14 cellular contexts compared by ENCODE assay signal in genomic region chr3:172260381-172260780, GRCh38.
DNase-seq lines count a peak whose midpoint lies in the region; ATAC-seq lines count a peak whose summit lies in the region.
"Had no signal": no experiment of that assay in that cellular context is flagged by ENCODE, and none has a peak within 500 bp of the region (broad histone marks: within the 10 kb centered on the region; RNA-seq: fewer than 3 reads in every experiment).

No MANE protein-coding gene starts in this region.

- H3K36me3 Mint-ChIP-seq in activated T-helper 17 cell treated with anti-CD3 and anti-CD28 coated beads, Interleukin-2, amount 50 U/mL, for 72 hours (ENCODE audit: low read depth): peaks cover 54% of the 10 kb centered on the region

- no peak overlapping the region for H3K4me3 Mint-ChIP-seq in activated T-helper 17 cell treated with anti-CD3 and anti-CD28 coated beads, Interleukin-2, amount 50 U/mL, for 72 hours
- H3K4me3 Mint-ChIP-seq: activated CD4-positive, alpha-beta memory T cell treated with anti-CD3 and anti-CD28 coated beads for 36 hours; activated naive CD4-positive, alpha-beta T cell treated with anti-CD3 and anti-CD28 coated beads, Interleukin-2, amount 50 U/mL, for 24 hours; CD4-positive, alpha-beta T cell; T-helper 2 cell treated with Interferon-gamma antibody and Interleukin-4, amounts not matched to agents 5 μg/mL and 100 μg/mL, for 36 hours had no signal

- H3K27ac Mint-ChIP-seq in activated T-helper 17 cell treated with anti-CD3 and anti-CD28 coated beads, Interleukin-2, amount 50 U/mL, for 72 hours: no peak overlapping the region
- H3K27ac Mint-ChIP-seq: activated CD4-positive, alpha-beta memory T cell treated with anti-CD3 and anti-CD28 coated beads for 36 hours; activated naive CD4-positive, alpha-beta T cell treated with anti-CD3 and anti-CD28 coated beads, Interleukin-2, amount 50 U/mL, for 24 hours; CD4-positive, alpha-beta T cell; T-helper 2 cell treated with Interferon-gamma antibody and Interleukin-4, amounts not matched to agents 5 μg/mL and 100 μg/mL, for 36 hours had no signal

- H3K9me3 ChIP-seq in stomach smooth muscle (ENCODE audit: control insufficient read depth in 2 of 2, low read length in 2 of 2): no peaks in the 10 kb centered on the region

- H3K27me3 ChIP-seq in stomach smooth muscle (ENCODE audit: control insufficient read depth in 1 of 2, insufficient read depth in 2 of 2, low read length in 2 of 2): no peaks in the 10 kb centered on the region

- H3K27ac ChIP-seq in stomach smooth muscle (ENCODE audit: low read length): peak overlapping the region; percentile 24

- H3K4me1 Mint-ChIP-seq in activated T-helper 17 cell treated with anti-CD3 and anti-CD28 coated beads, Interleukin-2, amount 50 U/mL, for 72 hours: no peaks in the 10 kb centered on the region
- H3K4me1 Mint-ChIP-seq: activated naive CD4-positive, alpha-beta T cell treated with anti-CD3 and anti-CD28 coated beads, Interleukin-2, amount 50 U/mL, for 24 hours had no signal

- no peaks in the 10 kb centered on the region for H3K27me3 Mint-ChIP-seq in activated T-helper 17 cell treated with anti-CD3 and anti-CD28 coated beads, Interleukin-2, amount 50 U/mL, for 72 hours
- H3K27me3 Mint-ChIP-seq: activated CD4-positive, alpha-beta memory T cell treated with anti-CD3 and anti-CD28 coated beads for 36 hours; activated naive CD4-positive, alpha-beta T cell treated with anti-CD3 and anti-CD28 coated beads, Interleukin-2, amount 50 U/mL, for 24 hours; CD4-positive, alpha-beta T cell had no signal

- peaks cover 0 to 4% of the 10 kb centered on the region in 2 donors for H3K36me3 ChIP-seq in stomach smooth muscle (ENCODE audit: control insufficient read depth in 2 of 2, insufficient read depth in 2 of 2, low read length in 2 of 2)

- no peak overlapping the region for H3K4me3 ChIP-seq in stomach smooth muscle (ENCODE audit: low read length in 2 of 2)

- peaks cover 20% of the 10 kb centered on the region for H3K4me1 ChIP-seq in stomach smooth muscle (ENCODE audit: control insufficient read depth, insufficient read depth, low read length)

- no peak for ATAC-seq in activated T-helper 17 cell treated with anti-CD3 and anti-CD28 coated beads, Interleukin-2, amount 50 U/mL, for 72 hours (replicated peaks)
- no peak for ATAC-seq in GM18511 (IDR thresholded peaks at IDR 0.05; ENCODE audit: unreplicated experiment)

- H3K9ac ChIP-seq in stomach smooth muscle (ENCODE audit: low read length in 2 of 2): no peak overlapping the region

- DNase-seq in GM03348 (ENCODE audit: low spot score) (peak; percentile 56), astrocyte of the hippocampus (ENCODE audit: low read depth, low spot score) (peak; percentile 67), iris pigment epithelial cell (ENCODE audit: low read depth) (peak; percentile 83), mucosa of gallbladder (ENCODE audit: low spot score) (no peak)
- DNase-seq in stimulated activated naive CD4-positive, alpha-beta T cell (lab: John Stamatoyannopoulos, UW): no peak
- DNase-seq: activated CD4-positive, alpha-beta memory T cell treated with anti-CD3 and anti-CD28 coated beads for 36 hours; CD4-positive, alpha-beta T cell; NCI-H2171; stimulated activated CD4-positive, alpha-beta T cell treated with anti-CD3 and anti-CD28 coated beads, Interleukin-12 subunit alpha, Interleukin-12 subunit beta, amount 100 ng/mL, for 4 hours had no signal

- H3K9me3 Mint-ChIP-seq in activated T-helper 17 cell treated with anti-CD3 and anti-CD28 coated beads, Interleukin-2, amount 50 U/mL, for 72 hours: no peaks in the 10 kb centered on the region
- H3K9me3 Mint-ChIP-seq: activated CD4-positive, alpha-beta memory T cell treated with anti-CD3 and anti-CD28 coated beads for 36 hours; activated naive CD4-positive, alpha-beta T cell treated with anti-CD3 and anti-CD28 coated beads, Interleukin-2, amount 50 U/mL, for 24 hours; CD4-positive, alpha-beta T cell; T-helper 2 cell treated with Interferon-gamma antibody and Interleukin-4, amounts not matched to agents 5 μg/mL and 100 μg/mL, for 36 hours had no signal

Comparison
In these comparisons a context has a peak if more than half of its experiments do, and no peak if none do; other contexts are left out.
1. DNase-seq: peak in GM03348 (single experiment), astrocyte of the hippocampus (single experiment) and iris pigment epithelial cell (single experiment); none in stimulated activated naive CD4-positive, alpha-beta T cell (0 of 6) and mucosa of gallbladder (single experiment).